18 cellular contexts compared by ENCODE assay signal in genomic region chr19:43731346-43731745, GRCh38. TPM values are rescaled to one million over a fixed set of nuclear protein-coding genes. Genes with fewer than 3 reads are reported as not detected.
"Had no signal": no experiment of that assay in that cellular context is flagged by ENCODE, and none has a peak within 500 bp of the region (broad histone marks: within the 10 kb centered on the region; RNA-seq: fewer than 3 reads in every experiment).

No MANE protein-coding gene starts in this region.

- H3K4me3 Mint-ChIP-seq: activated naive CD4-positive, alpha-beta T cell treated with anti-CD3 and anti-CD28 coated beads, Interleukin-2, amount 10 ng/mL, durations not matched to agents 7 days and 5 days; naive thymus-derived CD4-positive, alpha-beta T cell had no signal

- H3K27me3 ChIP-seq: cardiac muscle cell, dorsolateral prefrontal cortex, hepatocyte, tibial artery had no signal

- H3K9me3 ChIP-seq: tibial artery had no signal

- H3K4me2 ChIP-seq: hepatocyte had no signal

- H3K4me1 Mint-ChIP-seq: activated naive CD4-positive, alpha-beta T cell treated with anti-CD3 and anti-CD28 coated beads, Interleukin-2, amount 10 ng/mL, durations not matched to agents 7 days and 5 days had no signal

- H3K4me1 ChIP-seq: tibial artery had no signal

- H2AFZ ChIP-seq: hepatocyte had no signal

- H3K27ac ChIP-seq: cardiac muscle cell, hepatocyte, tibial artery had no signal

- H3K4me3 ChIP-seq: cardiac muscle cell, dorsolateral prefrontal cortex, hepatocyte, tibial artery had no signal

- H3K9me3 Mint-ChIP-seq: activated naive CD4-positive, alpha-beta T cell treated with anti-CD3 and anti-CD28 coated beads, Interleukin-2, amount 10 ng/mL, durations not matched to agents 7 days and 5 days; naive thymus-derived CD4-positive, alpha-beta T cell had no signal

- H3K27me3 Mint-ChIP-seq: activated naive CD4-positive, alpha-beta T cell treated with anti-CD3 and anti-CD28 coated beads, Interleukin-2, amount 10 ng/mL, durations not matched to agents 7 days and 5 days; naive thymus-derived CD4-positive, alpha-beta T cell had no signal

- ATAC-seq: naive thymus-derived CD4-positive, alpha-beta T cell had no signal

- DNase-seq: activated CD4-positive, CD25-positive, alpha-beta regulatory T cell treated with anti-CD3 and anti-CD28 coated beads, Interleukin-2, amount 50 U/mL, for 72 hours; activated naive CD4-positive, alpha-beta T cell treated with anti-CD3 and anti-CD28 coated beads, Interleukin-2, amount 10 ng/mL, durations not matched to agents 7 days and 5 days; erythroblast; naive thymus-derived CD4-positive, alpha-beta T cell; stimulated activated CD4-positive, alpha-beta T cell treated with anti-CD3 and anti-CD28 coated beads, Interleukin-4, amount 100 ng/mL, for 1 hour; stimulated activated naive CD4-positive, alpha-beta T cell; T-helper 1 cell; tibial artery had no signal

- H3K27ac Mint-ChIP-seq: activated naive CD4-positive, alpha-beta T cell treated with anti-CD3 and anti-CD28 coated beads, Interleukin-2, amount 10 ng/mL, durations not matched to agents 7 days and 5 days had no signal

RNA-seq across cellular contexts. Expression of gene IRGC, which starts 15.5 kb away (rescaled TPM):
- total RNA-seq: activated CD8-positive, alpha-beta memory T cell treated with anti-CD3 and anti-CD28 coated beads for 36 hours; astrocyte; cardiac muscle cell; dorsolateral prefrontal cortex; glomerular endothelial cell; hepatocyte; lung microvascular endothelial cell; mononuclear cell; naive thymus-derived CD4-positive, alpha-beta T cell; renal cortical epithelial cell; subcutaneous adipose tissue had no signal
- polyA plus RNA-seq: cardiac muscle cell; hepatocyte; naive thymus-derived CD4-positive, alpha-beta T cell had no signal

RNA-seq across cellular contexts. Expression of gene KCNN4, which starts 49.4 kb away (rescaled TPM):
- total RNA-seq: lung microvascular endothelial cell had no signal
- polyA plus RNA-seq: cardiac muscle cell had no signal
